1 cellular context compared by ENCODE assay signal in genomic region chr16:2237076-2237551, GRCh38.
A peak's percentile ranks its signal among the peaks of the same experiment; 100 is the strongest.
TF ChIP-seq lines count a peak whose summit lies in the region.

No MANE protein-coding gene starts in this region.

TF ChIP-seq in HepG2, 621 proteins besides CTCF, POLR2A, EP300 and RAD21:
- TF ChIP-seq RELA (CRISPR knock-in tag; IDR thresholded peaks at IDR 0.05) = no peak
- TF ChIP-seq ZNF777 (CRISPR knock-in tag; IDR thresholded peaks at IDR 0.05) = 0 out of 2 replicates have a peak, but pooled peaks have one; percentile 6
- TF ChIP-seq ZEB1 (IDR thresholded peaks at IDR 0.05; ENCODE audit: insufficient replicate concordance, low read depth) = peak; percentile 28
- TF ChIP-seq NONO (IDR thresholded peaks at IDR 0.05) = no peak
- 0 out of 2 replicates have a peak, but pooled peaks have one; percentile 3 for TF ChIP-seq NONO (CRISPR knock-in tag; conservative IDR thresholded peaks at IDR 0.05)
- no peak for TF ChIP-seq SMAD3 (CRISPR knock-in tag; IDR thresholded peaks at IDR 0.05)
- TF ChIP-seq MAF1 (CRISPR knock-in tag; IDR thresholded peaks at IDR 0.05; ENCODE audit: borderline replicate concordance) = no peak
- TF ChIP-seq BRD4 (CRISPR knock-in tag; IDR thresholded peaks at IDR 0.05) = no peak
- TF ChIP-seq ZNF773 (CRISPR knock-in tag; IDR thresholded peaks at IDR 0.05; ENCODE audit: borderline replicate concordance) = 0 out of 2 replicates have a peak, but pooled peaks have one; percentile 17
